35 cellular contexts compared by ENCODE assay signal in the genomic region with DNA sequence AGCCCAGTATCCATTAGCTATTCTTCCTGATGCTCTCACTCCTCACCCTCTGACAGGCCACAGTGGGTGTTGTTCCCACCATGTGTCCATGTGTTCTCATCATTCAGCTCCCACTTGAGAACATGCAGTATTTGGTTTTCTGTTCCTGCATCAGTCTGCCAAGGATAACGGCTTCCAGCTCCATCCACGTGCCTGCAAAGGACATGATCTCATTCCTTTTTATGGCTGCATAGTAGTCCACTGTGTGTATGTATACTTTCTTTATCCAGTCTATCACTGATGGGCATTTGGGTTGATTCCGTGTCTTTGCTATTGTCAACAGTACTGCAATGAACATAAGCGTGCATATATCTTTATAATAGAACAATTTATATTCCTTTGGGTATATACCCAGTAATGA. TPM values are rescaled to one million over a fixed set of nuclear protein-coding genes. Genes with fewer than 3 reads are reported as not detected.
"Had no signal": no experiment of that assay in that cellular context is flagged by ENCODE, and none has a peak within 500 bp of the region (broad histone marks: within the 10 kb centered on the region; RNA-seq: fewer than 3 reads in every experiment).

No MANE protein-coding gene starts in this region.

- H3K27me3 ChIP-seq: adrenal gland, body of pancreas, brain microvascular endothelial cell, cardiac muscle cell had no signal

- FAIRE-seq: astrocyte, bronchial epithelial cell had no signal

- H3K27ac ChIP-seq: adrenal gland, body of pancreas, brain microvascular endothelial cell, cardiac muscle cell, VCaP had no signal

- DNase-seq: activated B cell treated with CpG ODN at 0.5 μM for 24 hours; activated CD4-positive, alpha-beta memory T cell treated with anti-CD3 and anti-CD28 coated beads for 36 hours; activated CD4-positive, alpha-beta T cell treated with anti-CD3 and anti-CD28 coated beads for 4 hours; activated CD4-positive, alpha-beta T cell treated with anti-CD3 and anti-CD28 coated beads, Interleukin-2, amount 10 ng/mL, durations not matched to agents 24 days and 14 days; activated CD4-positive, alpha-beta T cell treated with anti-CD3 and anti-CD28 coated beads, Interleukin-2, amount 50 U/mL, for 1 hour; activated CD4-positive, alpha-beta T cell treated with anti-CD3 and anti-CD28 coated beads, Interleukin-2, amount 50 U/mL, for 4 hours; activated CD4-positive, CD25-positive, alpha-beta regulatory T cell treated with anti-CD3 and anti-CD28 coated beads, Interleukin-2, amount 50 U/mL, for 72 hours; activated CD8-positive, alpha-beta memory T cell treated with anti-CD3 and anti-CD28 coated beads, Interleukin-2, amount 50 U/mL, for 4 hours; activated CD8-positive, alpha-beta T cell treated with anti-CD3 and anti-CD28 coated beads for 36 hours; activated effector memory CD4-positive, alpha-beta T cell treated with anti-CD3 and anti-CD28 coated beads, Interleukin-2, amount 50 U/mL, for 16 hours; activated gamma-delta T cell treated with Interleukin-2 at 50 U/mL for 16 hours; activated naive CD4-positive, alpha-beta T cell; activated naive CD4-positive, alpha-beta T cell treated with anti-CD3 and anti-CD28 coated beads for 36 hours; activated naive CD4-positive, alpha-beta T cell treated with anti-CD3 and anti-CD28 coated beads, Interleukin-2, amount 50 U/mL, for 16 hours; activated naive CD8-positive, alpha-beta T cell treated with anti-CD3 and anti-CD28 coated beads for 36 hours; activated T-cell treated with anti-CD3 and anti-CD28 coated beads for 4 hours; activated T-cell treated with anti-CD3 and anti-CD28 coated beads, Interleukin-2, amount 50 U/mL, for 1 hour; activated T-cell treated with anti-CD3 and anti-CD28 coated beads, Interleukin-2, amount 50 U/mL, for 4 hours; activated T-cell treated with anti-CD3 and anti-CD28 coated beads, Interleukin-2, amount 50 U/mL, for 72 hours; adrenal gland; amniotic stem cell; aorta; body of pancreas; brain microvascular endothelial cell; caudate nucleus; cerebellar nuclear complex; T-helper 1 cell; T-helper 2 cell; T-helper 9 cell had no signal

- H3K36me3 ChIP-seq: adrenal gland, brain microvascular endothelial cell, cardiac muscle cell had no signal

- H3K9me3 ChIP-seq: adrenal gland, body of pancreas had no signal

- H3K4me3 ChIP-seq: adrenal gland, body of pancreas, cardiac muscle cell had no signal

- ATAC-seq: activated CD8-positive, alpha-beta T cell treated with anti-CD3 and anti-CD28 coated beads for 36 hours; activated naive CD4-positive, alpha-beta T cell treated with anti-CD3 and anti-CD28 coated beads, Interleukin-2, amount 50 U/mL, for 72 hours; activated T-cell treated with anti-CD3 and anti-CD28 coated beads, Interleukin-2, amount 50 U/mL, for 4 hours; activated T-cell treated with anti-CD3 and anti-CD28 coated beads, Interleukin-2, amount 50 U/mL, for 72 hours; activated T-helper 17 cell treated with anti-CD3 and anti-CD28 coated beads, Interleukin-2, amount 50 U/mL, for 72 hours; body of pancreas had no signal

RNA-seq across cellular contexts. Expression of a gene that starts 37.7 kb away (rescaled TPM):
- total RNA-seq: activated CD4-positive, alpha-beta T cell treated with anti-CD3 and anti-CD28 coated beads, Interleukin-2, amount 10 ng/mL, durations not matched to agents 24 days and 14 days had no signal
